Comparison of ENCODE assay signal across 19 cellular contexts in the genomic region with DNA sequence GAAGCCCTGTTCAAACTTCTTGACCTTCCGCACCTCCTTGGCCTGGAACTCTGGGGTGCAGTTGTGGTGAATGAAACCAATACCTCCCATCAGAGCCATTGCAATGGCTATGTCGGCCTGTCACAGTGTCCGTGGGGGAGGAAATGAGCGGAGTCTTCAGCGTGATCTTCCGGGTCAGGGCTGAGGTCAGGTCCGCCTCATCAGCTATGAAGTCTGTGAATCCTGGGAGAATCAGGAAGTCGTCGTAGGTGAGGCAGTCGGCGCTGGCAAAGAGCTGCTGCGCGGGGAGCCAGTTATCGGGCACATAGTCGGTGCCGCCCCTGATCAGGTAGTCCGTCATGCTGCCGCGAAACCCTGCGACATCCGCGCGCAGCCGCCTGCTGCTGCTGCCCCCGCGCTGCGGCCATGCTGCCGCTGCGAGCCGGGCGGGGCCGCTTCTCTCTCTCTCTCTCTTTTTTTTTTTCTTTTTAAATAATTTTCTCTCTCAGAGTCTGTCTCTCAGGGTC.
DNase-seq lines count a peak whose midpoint lies in the region; ATAC-seq, FAIRE-seq and TF ChIP-seq lines count a peak whose summit lies in the region.
"Had no signal": no experiment of that assay in that cellular context is flagged by ENCODE, and none has a peak within 500 bp of the region (broad histone marks: within the 10 kb centered on the region; RNA-seq: fewer than 3 reads in every experiment).

No MANE protein-coding gene starts in this region.

- no peaks in the 10 kb centered on the region for H3K27me3 ChIP-seq in foreskin keratinocyte
- H3K27me3 ChIP-seq: neutrophil, SJSA1 had no signal

- H3K27me3 Mint-ChIP-seq in activated T-helper 17 cell treated with anti-CD3 and anti-CD28 coated beads, Interleukin-2, amount 50 U/mL, for 72 hours = peaks cover 3% of the 10 kb centered on the region
- H3K27me3 Mint-ChIP-seq: activated naive CD4-positive, alpha-beta T cell treated with anti-CD3 and anti-CD28 coated beads, Interleukin-2, amount 50 U/mL, for 24 hours had no signal

- peaks cover 3% of the 10 kb centered on the region for H3K4me1 ChIP-seq in foreskin keratinocyte
- H3K4me1 ChIP-seq: SJSA1 had no signal

- no peak overlapping the region for H3K4me3 Mint-ChIP-seq in activated T-helper 17 cell treated with anti-CD3 and anti-CD28 coated beads, Interleukin-2, amount 50 U/mL, for 72 hours
- H3K4me3 Mint-ChIP-seq: activated naive CD4-positive, alpha-beta T cell treated with anti-CD3 and anti-CD28 coated beads, Interleukin-2, amount 50 U/mL, for 24 hours; endodermal cell had no signal

- peaks cover 3% of the 10 kb centered on the region for H3K9me3 Mint-ChIP-seq in activated T-helper 17 cell treated with anti-CD3 and anti-CD28 coated beads, Interleukin-2, amount 50 U/mL, for 72 hours
- H3K9me3 Mint-ChIP-seq: activated naive CD4-positive, alpha-beta T cell treated with anti-CD3 and anti-CD28 coated beads, Interleukin-2, amount 50 U/mL, for 24 hours had no signal

- H3K27ac Mint-ChIP-seq in activated T-helper 17 cell treated with anti-CD3 and anti-CD28 coated beads, Interleukin-2, amount 50 U/mL, for 72 hours = no peak overlapping the region
- H3K27ac Mint-ChIP-seq: activated naive CD4-positive, alpha-beta T cell treated with anti-CD3 and anti-CD28 coated beads, Interleukin-2, amount 50 U/mL, for 24 hours; endodermal cell had no signal

- H3K4me3 ChIP-seq in skeletal muscle cell (ENCODE audit: low read depth, low read length) = peak overlapping the region; percentile 8
- H3K4me3 ChIP-seq: SJSA1 had no signal

- ATAC-seq in activated T-helper 17 cell treated with anti-CD3 and anti-CD28 coated beads, Interleukin-2, amount 50 U/mL, for 72 hours (replicated peaks) = peak; percentile 24
- ATAC-seq in foreskin keratinocyte (peak; percentile 59), GM21360 (IDR thresholded peaks at IDR 0.05; ENCODE audit: unreplicated experiment) (no peak)

- no peaks in the 10 kb centered on the region for H3K36me3 Mint-ChIP-seq in activated T-helper 17 cell treated with anti-CD3 and anti-CD28 coated beads, Interleukin-2, amount 50 U/mL, for 72 hours (ENCODE audit: low read depth)
- H3K36me3 Mint-ChIP-seq: activated naive CD4-positive, alpha-beta T cell treated with anti-CD3 and anti-CD28 coated beads, Interleukin-2, amount 50 U/mL, for 24 hours had no signal

- no peak overlapping the region for H3K27ac ChIP-seq in foreskin keratinocyte
- H3K27ac ChIP-seq: HL-60, neutrophil, SJSA1 had no signal

- peak; percentile 25 for DNase-seq in NCI-H345 (lab: John Stamatoyannopoulos, UW)
- no peak for DNase-seq in NCI-H345 treated with DMSO at 0.1 percent for 48 hours (lab: John Stamatoyannopoulos, UW; ENCODE audit: unreplicated experiment)
- no peak for DNase-seq in foreskin keratinocyte
- no peak for DNase-seq in skeletal muscle cell (ENCODE audit: low read depth)
- DNase-seq in DMS53 (lab: John Stamatoyannopoulos, UW) = no peak
- DNase-seq in HTR-8/SVneo (ENCODE audit: insufficient read length, low spot score) = no peak
- DNase-seq: 8988T; activated CD4-positive, alpha-beta T cell treated with anti-CD3 and anti-CD28 coated beads for 4 hours; endodermal cell; NCI-H69; stimulated activated naive CD4-positive, alpha-beta T cell had no signal

- H3K4me1 Mint-ChIP-seq in activated T-helper 17 cell treated with anti-CD3 and anti-CD28 coated beads, Interleukin-2, amount 50 U/mL, for 72 hours = no peaks in the 10 kb centered on the region
- H3K4me1 Mint-ChIP-seq: activated naive CD4-positive, alpha-beta T cell treated with anti-CD3 and anti-CD28 coated beads, Interleukin-2, amount 50 U/mL, for 24 hours; endodermal cell had no signal

- TF ChIP-seq CTCF in foreskin keratinocyte (conservative IDR thresholded peaks at IDR 0.05) = no peak

- no peak for FAIRE-seq in HTR-8/SVneo (lab: Jason Lieb, UNC)
- FAIRE-seq: GM18507, keratinocyte had no signal
